23 cellular contexts compared by ENCODE assay signal in genomic region chr10:93182790-93183189, GRCh38.
DNase-seq lines count a peak whose midpoint lies in the region; ATAC-seq, FAIRE-seq and TF ChIP-seq lines count a peak whose summit lies in the region.
"Had no signal": no experiment of that assay in that cellular context is flagged by ENCODE, and none has a peak within 500 bp of the region (broad histone marks: within the 10 kb centered on the region; RNA-seq: fewer than 3 reads in every experiment).

No MANE protein-coding gene starts in this region.

- H3K36me3 ChIP-seq in liver (ENCODE audit: control insufficient read depth in 4 of 4, insufficient read depth in 3 of 4, low read depth in 1 of 4, low read length in 3 of 4) (no peaks in the 10 kb centered on the region), HepG2 (replicated peaks in 1 of 2; ENCODE audit: control insufficient read depth in 1 of 2, insufficient read depth in 2 of 2, low read length in 2 of 2) (no peaks in the 10 kb centered on the region), mesendoderm (ENCODE audit: control insufficient read depth, insufficient read depth, low read length) (no peaks in the 10 kb centered on the region)
- H3K36me3 ChIP-seq: BLaER1 treated with 17β-estradiol and CSF1 and Interleukin-3, amounts not matched to agents 10 nM and 100 nM had no signal

- CTCF ChIA-PET in HepG2 (lab: Yijun Ruan, JAX; ENCODE audit: low intra/inter-chr PET ratio, low total read pairs), result no interaction called here

- H3K9me3 ChIP-seq in liver (ENCODE audit: control insufficient read depth in 4 of 4, low read length in 3 of 4), result no peaks in the 10 kb centered on the region
- no peaks in the 10 kb centered on the region for H3K9me3 ChIP-seq in HepG2 (ENCODE audit: low read length)
- H3K9me3 ChIP-seq: A549 had no signal

- H3K56ac ChIP-seq in mesendoderm (ENCODE audit: low read length), result no peak overlapping the region

- H3K4me3 ChIP-seq in liver (ENCODE audit: low read depth in 1 of 3, low read length in 3 of 3) (no peak overlapping the region), HepG2 (replicated peaks in 1 of 3; ENCODE audit: insufficient read depth in 1 of 3, low read depth in 2 of 3, low read length in 3 of 3) (no peak overlapping the region), mesendoderm (ENCODE audit: low read length) (no peak overlapping the region)
- H3K4me3 ChIP-seq: A549; BLaER1 treated with 17β-estradiol and CSF1 and Interleukin-3, amounts not matched to agents 10 nM and 100 nM; GM12878 had no signal

- H3K27ac ChIP-seq in liver (ENCODE audit: low read depth in 1 of 2, low read length in 2 of 2) (peak overlapping the region; percentile 64 to 65), HepG2 (ENCODE audit: extremely low read length, insufficient read depth, low read length) (no peak overlapping the region), mesendoderm (ENCODE audit: low read depth, low read length) (no peak overlapping the region)
- H3K27ac ChIP-seq: 22Rv1; A549; BLaER1 treated with 17β-estradiol and CSF1 and Interleukin-3, amounts not matched to agents 10 nM and 100 nM; C4-2B had no signal

- H3K36me3 Mint-ChIP-seq in natural killer cell treated with Interleukin-12 subunit alpha and Interleukin-12 subunit beta and Interleukin-15 and Interleukin-18, amount 100 ng/mL, for 72 hours, result no peaks in the 10 kb centered on the region
- H3K36me3 Mint-ChIP-seq: CD8-positive, alpha-beta T cell had no signal

- H3K18ac ChIP-seq in mesendoderm (ENCODE audit: low read length), result peak overlapping the region; percentile 45

- peaks cover 8 to 33% (median 22%) of the 10 kb centered on the region in 4 donors for H3K4me1 ChIP-seq in liver (ENCODE audit: control insufficient read depth in 4 of 4, insufficient read depth in 4 of 4, low read length in 3 of 4)
- H3K4me1 ChIP-seq in HepG2 (ENCODE audit: insufficient read depth, low read length), result no peaks in the 10 kb centered on the region
- peaks cover 6% of the 10 kb centered on the region for H3K4me1 ChIP-seq in mesendoderm (ENCODE audit: control insufficient read depth, low read depth, low read length)
- H3K4me1 ChIP-seq: A549 had no signal

- no peak overlapping the region for H4K8ac ChIP-seq in mesendoderm (ENCODE audit: low read depth, low read length)

- no peak overlapping the region for H3K27ac Mint-ChIP-seq in natural killer cell treated with Interleukin-12 subunit alpha and Interleukin-12 subunit beta and Interleukin-15 and Interleukin-18, amount 100 ng/mL, for 72 hours
- H3K27ac Mint-ChIP-seq: B cell; CD4-positive, alpha-beta T cell; CD8-positive, alpha-beta T cell had no signal

- in situ Hi-C loops in HepG2 (cut with HindIII; ENCODE audit: extremely low pct_ligation_motif_present, low pct_unique_long_range_greater_than_20kb), result no loop called here

- TF ChIP-seq CTCF in liver (IDR thresholded peaks at IDR 0.05; ENCODE audit: low read depth, low read length, missing input control), result no peak
- TF ChIP-seq CTCF in HepG2 (CRISPR knock-in tag; IDR thresholded peaks at IDR 0.05), result no peak

- no peaks in the 10 kb centered on the region for H3K9me3 Mint-ChIP-seq in natural killer cell treated with Interleukin-12 subunit alpha and Interleukin-12 subunit beta and Interleukin-15 and Interleukin-18, amount 100 ng/mL, for 72 hours
- H3K9me3 Mint-ChIP-seq: CD4-positive, alpha-beta T cell; CD8-positive, alpha-beta T cell had no signal

- H3K9ac ChIP-seq in liver (ENCODE audit: low read depth in 1 of 2, low read length in 2 of 2) (no peak overlapping the region), HepG2 (ENCODE audit: insufficient read depth, low read depth, low read length) (no peak overlapping the region), mesendoderm (ENCODE audit: low read length) (no peak overlapping the region)
- H3K9ac ChIP-seq: BLaER1 treated with 17β-estradiol and CSF1 and Interleukin-3, amounts not matched to agents 10 nM and 100 nM had no signal

- TF ChIP-seq POLR2A in HepG2 (IDR thresholded peaks at IDR 0.05; ENCODE audit: insufficient read depth in 1 of 2, low read depth in 2 of 2, low read length in 2 of 2), result no peak

- TF ChIP-seq EP300 in HepG2 (IDR thresholded peaks at IDR 0.05; ENCODE audit: low read depth in 2 of 2, low read length in 2 of 2) (no peak), HepG2 (CRISPR knock-in tag; IDR thresholded peaks at IDR 0.05; ENCODE audit: borderline replicate concordance) (no peak)

- H3K27me3 ChIP-seq in liver (ENCODE audit: control insufficient read depth in 4 of 4, insufficient read depth in 4 of 4, low read length in 3 of 4), result no peaks in the 10 kb centered on the region
- no peaks in the 10 kb centered on the region for H3K27me3 ChIP-seq in HepG2 (ENCODE audit: control insufficient read depth in 1 of 2, insufficient read depth in 2 of 2, low read length in 2 of 2)
- no peaks in the 10 kb centered on the region for H3K27me3 ChIP-seq in mesendoderm (ENCODE audit: insufficient read depth, low read length, poor library complexity)
- H3K27me3 ChIP-seq: BLaER1 treated with 17β-estradiol and CSF1 and Interleukin-3, amounts not matched to agents 10 nM and 100 nM had no signal

- H2AFZ ChIP-seq in HepG2 (ENCODE audit: low read length), result no peak overlapping the region

- H2AK5ac ChIP-seq in mesendoderm (ENCODE audit: low read length), result no peak overlapping the region

- no peak overlapping the region for H3K4me3 Mint-ChIP-seq in natural killer cell treated with Interleukin-12 subunit alpha and Interleukin-12 subunit beta and Interleukin-15 and Interleukin-18, amount 100 ng/mL, for 72 hours
- H3K4me3 Mint-ChIP-seq: B cell; CD4-positive, alpha-beta T cell; CD8-positive, alpha-beta T cell had no signal

- POLR2A ChIA-PET in HepG2 (lab: Yijun Ruan, JAX), result no interaction called here

- no peak overlapping the region for H3K4ac ChIP-seq in mesendoderm (ENCODE audit: low read depth, low read length)

- peak overlapping the region; percentile 1 for H2BK120ac ChIP-seq in mesendoderm (ENCODE audit: low read depth, low read length)

- no peak overlapping the region for H2BK5ac ChIP-seq in mesendoderm (ENCODE audit: low read length)

- TF ChIP-seq RAD21 in liver (IDR thresholded peaks at IDR 0.05) (peak; percentile 53 to 67), HepG2 (CRISPR knock-in tag; IDR thresholded peaks at IDR 0.05) (no peak)

- ATAC-seq in HepG2, result no peak
- no peak for ATAC-seq in natural killer cell treated with Interleukin-12 subunit alpha and Interleukin-12 subunit beta and Interleukin-15 and Interleukin-18, amount 100 ng/mL, for 72 hours
- ATAC-seq: A549; CD8-positive, alpha-beta T cell; GM12878 had no signal

- H4K5ac ChIP-seq in mesendoderm (ENCODE audit: low read length), result no peak overlapping the region

- H2BK15ac ChIP-seq in mesendoderm (replicated peaks; ENCODE audit: low read depth), result no peak overlapping the region

- no peaks in the 10 kb centered on the region for H4K20me1 ChIP-seq in HepG2 (ENCODE audit: insufficient read depth, low read length)
- H4K20me1 ChIP-seq: BLaER1 treated with 17β-estradiol and CSF1 and Interleukin-3, amounts not matched to agents 10 nM and 100 nM had no signal

- no peak overlapping the region for H3K4me2 ChIP-seq in HepG2 (ENCODE audit: low read depth, low read length)
- H3K4me2 ChIP-seq in mesendoderm (ENCODE audit: low read length), result no peak overlapping the region
- H3K4me2 ChIP-seq: A549 had no signal

- H3K27me3 Mint-ChIP-seq in natural killer cell treated with Interleukin-12 subunit alpha and Interleukin-12 subunit beta and Interleukin-15 and Interleukin-18, amount 100 ng/mL, for 72 hours, result peaks cover 8 to 22% of the 10 kb centered on the region in 2 donors
- H3K27me3 Mint-ChIP-seq: CD4-positive, alpha-beta T cell had no signal

- H3K23ac ChIP-seq in mesendoderm (ENCODE audit: low read length), result no peak overlapping the region

- H3K79me1 ChIP-seq in mesendoderm (ENCODE audit: low read length), result no peaks in the 10 kb centered on the region

- no peak for DNase-seq in HepG2 (ENCODE audit: low spot score)
- DNase-seq in mesendoderm, result no peak
- no peak for DNase-seq in putamen (ENCODE audit: low spot score)
- DNase-seq in natural killer cell treated with Interleukin-12 subunit alpha and Interleukin-12 subunit beta and Interleukin-15 and Interleukin-18, amount 100 ng/mL, for 72 hours (ENCODE audit: low spot score), result no peak
- DNase-seq: AML-193; CD4-positive, alpha-beta T cell; CD8-positive, alpha-beta T cell; DMS 273 treated with DMSO at 0.1 percent for 48 hours; DMS153; DMS53; DMS79; DND-41; EL; GDM1 had no signal

- intact Hi-C loops in HepG2 (cut with micrococcal nuclease; ENCODE audit: unreplicated experiment), result no loop called here

- BruUV-seq in HepG2 (replicated peaks; lab: Mats Ljungman, UMichigan), result no TSS peak

- no peaks in the 10 kb centered on the region for H3K4me1 Mint-ChIP-seq in natural killer cell treated with Interleukin-12 subunit alpha and Interleukin-12 subunit beta and Interleukin-15 and Interleukin-18, amount 100 ng/mL, for 72 hours (ENCODE audit: low read depth in 2 of 2)
- H3K4me1 Mint-ChIP-seq: B cell had no signal

- H3K79me2 ChIP-seq in HepG2 (ENCODE audit: insufficient read depth, low read length), result no peaks in the 10 kb centered on the region
- H3K79me2 ChIP-seq in mesendoderm (ENCODE audit: control insufficient read depth, insufficient read depth, low read length), result no peaks in the 10 kb centered on the region

- no peak for FAIRE-seq in HepG2 (lab: Jason Lieb, UNC)
- FAIRE-seq: A549, GM12878, GM12892, GM18507 had no signal

TF ChIP-seq in liver, 16 proteins besides CTCF, POLR2A, EP300 and RAD21 (continues in another document):
- TF ChIP-seq MAX (IDR thresholded peaks at IDR 0.05) (peak; percentile 89), RXRA (IDR thresholded peaks at IDR 0.05) (peak; percentile 98 to 99), FOXA1 (IDR thresholded peaks at IDR 0.05) (peak; percentile 48), HNF4G (IDR thresholded peaks at IDR 0.05) (peak; percentile 69), NR2F2 (IDR thresholded peaks at IDR 0.05) (peak; percentile 62), YY1 (IDR thresholded peaks at IDR 0.05) (peak; percentile 69), JUND (IDR thresholded peaks at IDR 0.05) (peak; percentile 36 to 77)

TF ChIP-seq in HepG2, 621 proteins besides CTCF, POLR2A, EP300 and RAD21 (continues in another document):
- TF ChIP-seq MTERF4 (CRISPR knock-in tag; IDR thresholded peaks at IDR 0.05) (no peak), ZSCAN21 (CRISPR knock-in tag; IDR thresholded peaks at IDR 0.05; ENCODE audit: borderline replicate concordance) (no peak), ZSCAN29 (CRISPR knock-in tag; conservative IDR thresholded peaks at IDR 0.05) (no peak)

Comparison
In these comparisons a context has a peak if more than half of its experiments do, and no peak if none do; other contexts are left out.
1. H3K27ac ChIP-seq: peak in liver (2 of 2); none in HepG2 (single experiment) and mesendoderm (single experiment).